21 cellular contexts compared by ENCODE assay signal in genomic region chr15:60539881-60540613, GRCh38.
DNase-seq lines count a peak whose midpoint lies in the region; ATAC-seq and TF ChIP-seq lines count a peak whose summit lies in the region.
"Had no signal": no experiment of that assay in that cellular context is flagged by ENCODE, and none has a peak within 500 bp of the region (broad histone marks: within the 10 kb centered on the region; RNA-seq: fewer than 3 reads in every experiment).

No MANE protein-coding gene starts in this region.

- 42 to 51% (median 46%) methylated on average over 8 of the region's 8 CpGs for WGBS in adrenal gland, 4 donors

- no peaks in the 10 kb centered on the region for H3K9me3 Mint-ChIP-seq in activated naive CD4-positive, alpha-beta T cell treated with anti-CD3 and anti-CD28 coated beads for 36 hours
- H3K9me3 Mint-ChIP-seq in T-helper 2 cell treated with Interferon-gamma antibody and Interleukin-4, amounts not matched to agents 5 μg/mL and 100 μg/mL, for 36 hours = no peaks in the 10 kb centered on the region
- H3K9me3 Mint-ChIP-seq: brain; stimulated activated memory B cell treated with anti-CD40 and anti-IgM and Interleukin-4, amounts not matched to agents 10 μg/mL and 1 μg/mL and 100 μg/mL, for 72 hours had no signal

- intact Hi-C loops in activated naive CD4-positive, alpha-beta T cell treated with anti-CD3 and anti-CD28 coated beads for 36 hours (cut with micrococcal nuclease) = loop anchor here (1.0 to 10.0 kb wide), 2 partner anchors 8 to 855 kb away; partner anchors contain the start of gene BNIP2
- intact Hi-C loops in adrenal gland (cut with DNase I) = no loop called here

- H3K4me3 ChIP-seq in adrenal gland = no peak overlapping the region
- H3K4me3 ChIP-seq: Peyer's patch, sigmoid colon, SJCRH30, tibial nerve had no signal

- peak overlapping the region in 4 of 5 donors; percentile 10 to 69 (median 23) for H3K27ac ChIP-seq in adrenal gland
- H3K27ac ChIP-seq: Peyer's patch, sigmoid colon, SJCRH30, tibial nerve, VCaP had no signal

- H3K36me3 Mint-ChIP-seq in activated naive CD4-positive, alpha-beta T cell treated with anti-CD3 and anti-CD28 coated beads for 36 hours (ENCODE audit: low read depth) = peaks cover 8% of the 10 kb centered on the region
- H3K36me3 Mint-ChIP-seq in T-helper 2 cell treated with Interferon-gamma antibody and Interleukin-4, amounts not matched to agents 5 μg/mL and 100 μg/mL, for 36 hours (ENCODE audit: low read depth) = peaks cover 9% of the 10 kb centered on the region
- H3K36me3 Mint-ChIP-seq: brain had no signal

- peaks cover 84% of the 10 kb centered on the region for H3K4me1 Mint-ChIP-seq in activated naive CD4-positive, alpha-beta T cell treated with anti-CD3 and anti-CD28 coated beads for 36 hours (ENCODE audit: low read depth)
- H3K4me1 Mint-ChIP-seq in T-helper 2 cell treated with Interferon-gamma antibody and Interleukin-4, amounts not matched to agents 5 μg/mL and 100 μg/mL, for 36 hours (ENCODE audit: low read depth) = peaks cover 52% of the 10 kb centered on the region
- H3K4me1 Mint-ChIP-seq: stimulated activated memory B cell treated with anti-CD40 and anti-IgM and Interleukin-4, amounts not matched to agents 10 μg/mL and 1 μg/mL and 100 μg/mL, for 72 hours had no signal

- TF ChIP-seq POLR2A in adrenal gland (IDR thresholded peaks at IDR 0.05) = no peak

- no peak for DNase-seq in activated naive CD4-positive, alpha-beta T cell treated with anti-CD3 and anti-CD28 coated beads for 36 hours
- no peak for DNase-seq in activated naive CD4-positive, alpha-beta T cell (lab: John Stamatoyannopoulos, UW)
- DNase-seq in T-helper 2 cell treated with Interferon-gamma antibody and Interleukin-4, amounts not matched to agents 5 μg/mL and 100 μg/mL, for 36 hours (ENCODE audit: low spot score) = no peak
- no peak for DNase-seq in adrenal gland
- no peak for DNase-seq in stimulated activated naive CD8-positive, alpha-beta T cell treated with anti-CD3 and anti-CD28 coated beads, Interleukin-15, Interleukin-2, amounts not matched to agents 100 U/mL and 50 U/mL, for 24 hours
- DNase-seq in DMS79 (lab: John Stamatoyannopoulos, UW) = no peak
- no peak for DNase-seq in iPS-NIHi7 (ENCODE audit: extremely low spot score)
- DNase-seq in AG08395 (ENCODE audit: low spot score) = no peak
- DNase-seq: DMS79 treated with DMSO at 0.1 percent for 48 hours, glutamatergic neuron, KG1, MV-4-11, NCI-H187, Peyer's patch, posterior cingulate gyrus, sigmoid colon, SJCRH30 had no signal

- ATAC-seq in stimulated activated naive CD8-positive, alpha-beta T cell treated with anti-CD3 and anti-CD28 coated beads, Interleukin-15, Interleukin-2, amounts not matched to agents 100 U/mL and 50 U/mL, for 24 hours = peak; percentile 53
- ATAC-seq: stimulated activated memory B cell treated with anti-CD40 and anti-IgM and Interleukin-4, amounts not matched to agents 10 μg/mL and 1 μg/mL and 100 μg/mL, for 72 hours had no signal

- H3K27me3 ChIP-seq in adrenal gland = no peaks in the 10 kb centered on the region
- H3K27me3 ChIP-seq: Peyer's patch, sigmoid colon, SJCRH30, tibial nerve had no signal

- peaks cover 40 to 72% of the 10 kb centered on the region in 2 donors for H3K4me1 ChIP-seq in adrenal gland (replicated peaks in 1 of 2)
- H3K4me1 ChIP-seq: SJCRH30 had no signal

- H3K27ac Mint-ChIP-seq in activated naive CD4-positive, alpha-beta T cell treated with anti-CD3 and anti-CD28 coated beads for 36 hours = peak overlapping the region; percentile 44
- peak overlapping the region; percentile 55 for H3K27ac Mint-ChIP-seq in T-helper 2 cell treated with Interferon-gamma antibody and Interleukin-4, amounts not matched to agents 5 μg/mL and 100 μg/mL, for 36 hours
- H3K27ac Mint-ChIP-seq: brain; stimulated activated memory B cell treated with anti-CD40 and anti-IgM and Interleukin-4, amounts not matched to agents 10 μg/mL and 1 μg/mL and 100 μg/mL, for 72 hours had no signal

- no peaks in the 10 kb centered on the region for H3K27me3 Mint-ChIP-seq in activated naive CD4-positive, alpha-beta T cell treated with anti-CD3 and anti-CD28 coated beads for 36 hours (ENCODE audit: low read depth)
- peaks cover 12% of the 10 kb centered on the region for H3K27me3 Mint-ChIP-seq in T-helper 2 cell treated with Interferon-gamma antibody and Interleukin-4, amounts not matched to agents 5 μg/mL and 100 μg/mL, for 36 hours (ENCODE audit: low read depth)
- H3K27me3 Mint-ChIP-seq: brain; stimulated activated memory B cell treated with anti-CD40 and anti-IgM and Interleukin-4, amounts not matched to agents 10 μg/mL and 1 μg/mL and 100 μg/mL, for 72 hours had no signal

- H3K36me3 ChIP-seq in adrenal gland (replicated peaks in 1 of 2) = no peaks in the 10 kb centered on the region
- H3K36me3 ChIP-seq: Peyer's patch, sigmoid colon, tibial nerve had no signal

- CTCF ChIA-PET in activated naive CD4-positive, alpha-beta T cell treated with anti-CD3 and anti-CD28 coated beads for 36 hours (lab: Charles Lee) = interaction anchor here (1.0 to 1.3 kb wide), 3 partner anchors 11 to 377 kb away, joined by 3 read pairs; no protein-coding TSS in a partner anchor

- no peaks in the 10 kb centered on the region for H3K9me3 ChIP-seq in adrenal gland (replicated peaks in 1 of 3)
- H3K9me3 ChIP-seq: Peyer's patch, sigmoid colon, SJCRH30, tibial nerve had no signal

- no peak for TF ChIP-seq CTCF in adrenal gland (IDR thresholded peaks at IDR 0.05)

- H3K4me3 Mint-ChIP-seq in activated naive CD4-positive, alpha-beta T cell treated with anti-CD3 and anti-CD28 coated beads for 36 hours = no peak overlapping the region
- H3K4me3 Mint-ChIP-seq in T-helper 2 cell treated with Interferon-gamma antibody and Interleukin-4, amounts not matched to agents 5 μg/mL and 100 μg/mL, for 36 hours = no peak overlapping the region
- H3K4me3 Mint-ChIP-seq: brain; stimulated activated memory B cell treated with anti-CD40 and anti-IgM and Interleukin-4, amounts not matched to agents 10 μg/mL and 1 μg/mL and 100 μg/mL, for 72 hours had no signal
